ENCODE assay signal across 15 cellular contexts in genomic region chr21:28135646-28136045, GRCh38.
A peak's percentile ranks its signal among the peaks of the same experiment; 100 is the strongest.
DNase-seq lines count a peak whose midpoint lies in the region; ATAC-seq and TF ChIP-seq lines count a peak whose summit lies in the region.
"Had no signal": no experiment of that assay in that cellular context is flagged by ENCODE, and none has a peak within 500 bp of the region (broad histone marks: within the 10 kb centered on the region; RNA-seq: fewer than 3 reads in every experiment).

No MANE protein-coding gene starts in this region.

- 95 to 100% methylated on average over 1 to 2 of the region's 2 CpGs for WGBS in gastroesophageal sphincter (ENCODE audit: low coverage in 1 of 2), 2 donors

- peaks cover 0 to 28% (median 0%) of the 10 kb centered on the region in 3 donors for H3K9me3 ChIP-seq in gastroesophageal sphincter
- H3K9me3 ChIP-seq: A549 had no signal

- H3K4me1 Mint-ChIP-seq in activated T-cell treated with anti-CD3 and anti-CD28 coated beads, Interleukin-2, amount 50 U/mL, for 72 hours (ENCODE audit: low read depth) = no peaks in the 10 kb centered on the region
- H3K4me1 Mint-ChIP-seq: T-helper 17 cell had no signal

- no peaks in the 10 kb centered on the region for H3K27me3 ChIP-seq in gastroesophageal sphincter

- no peaks in the 10 kb centered on the region for H3K27me3 Mint-ChIP-seq in activated T-cell treated with anti-CD3 and anti-CD28 coated beads, Interleukin-2, amount 50 U/mL, for 72 hours (ENCODE audit: low read depth)
- H3K27me3 Mint-ChIP-seq: T-helper 17 cell had no signal

- TF ChIP-seq CTCF in C4-2B (conservative IDR thresholded peaks at IDR 0.05) (no peak), gastroesophageal sphincter (IDR thresholded peaks at IDR 0.05) (no peak)

- no peaks in the 10 kb centered on the region for H3K4me1 ChIP-seq in gastroesophageal sphincter
- H3K4me1 ChIP-seq: A549 had no signal

- H3K4me3 Mint-ChIP-seq in activated T-cell treated with anti-CD3 and anti-CD28 coated beads, Interleukin-2, amount 50 U/mL, for 72 hours = no peak overlapping the region
- H3K4me3 Mint-ChIP-seq: CD8-positive, alpha-beta T cell; T-helper 17 cell had no signal

- no peak for TF ChIP-seq EP300 in gastroesophageal sphincter (IDR thresholded peaks at IDR 0.05)

- DNase-seq in H4 (ENCODE audit: low spot score) (peak; percentile 23), NOMO-1 treated with DMSO at 0.1 percent for 48 hours (lab: John Stamatoyannopoulos, UW; ENCODE audit: unreplicated experiment) (peak; percentile 49), NCI-H524 (lab: John Stamatoyannopoulos, UW) (no peak), mucosa of gallbladder (ENCODE audit: low spot score) (no peak)
- no peak for DNase-seq in activated T-cell treated with anti-CD3 and anti-CD28 coated beads, Interleukin-2, amount 50 U/mL, for 72 hours
- DNase-seq: CD8-positive, alpha-beta T cell; KG1; NCI-H1930; NCI-H510A; PC-9; T-helper 17 cell had no signal

- no peak for TF ChIP-seq POLR2A in gastroesophageal sphincter (IDR thresholded peaks at IDR 0.05)

- H3K36me3 ChIP-seq in gastroesophageal sphincter = no peaks in the 10 kb centered on the region

- H3K27ac ChIP-seq in C4-2B = peak overlapping the region; percentile 50
- H3K27ac ChIP-seq in gastroesophageal sphincter = no peak overlapping the region
- H3K27ac ChIP-seq: A549, PC-9 had no signal

- H3K4me3 ChIP-seq in gastroesophageal sphincter = no peak overlapping the region
- H3K4me3 ChIP-seq: A549, PC-9 had no signal

- peak; percentile 51 for ATAC-seq in gastroesophageal sphincter
- no peak for ATAC-seq in activated T-cell treated with anti-CD3 and anti-CD28 coated beads, Interleukin-2, amount 50 U/mL, for 72 hours (replicated peaks in 1 of 2)
- no peak for ATAC-seq in GM21825 (IDR thresholded peaks at IDR 0.05; ENCODE audit: unreplicated experiment)
- ATAC-seq: A549; CD8-positive, alpha-beta T cell; T-helper 17 cell had no signal

- no peak overlapping the region for H3K27ac Mint-ChIP-seq in activated T-cell treated with anti-CD3 and anti-CD28 coated beads, Interleukin-2, amount 50 U/mL, for 72 hours
- H3K27ac Mint-ChIP-seq: CD8-positive, alpha-beta T cell; T-helper 17 cell had no signal

- peaks cover 5 to 8% of the 10 kb centered on the region in 2 donors for H3K9me3 Mint-ChIP-seq in activated T-cell treated with anti-CD3 and anti-CD28 coated beads, Interleukin-2, amount 50 U/mL, for 72 hours

- H3K36me3 Mint-ChIP-seq in activated T-cell treated with anti-CD3 and anti-CD28 coated beads, Interleukin-2, amount 50 U/mL, for 72 hours (ENCODE audit: insufficient read depth in 2 of 2) = no peaks in the 10 kb centered on the region
- H3K36me3 Mint-ChIP-seq: CD8-positive, alpha-beta T cell had no signal

Comparison
In these comparisons a context has a peak if more than half of its experiments do, and no peak if none do; other contexts are left out.
1. DNase-seq: peak in H4 (single experiment) and NOMO-1 treated with DMSO at 0.1 percent for 48 hours (single experiment); none in activated T-cell treated with anti-CD3 and anti-CD28 coated beads, Interleukin-2, amount 50 U/mL, for 72 hours (0 of 2), NCI-H524 (0 of 2) and mucosa of gallbladder (single experiment).